In genomic region chr17:7403902-7404736, GRCh38 we compare ENCODE assay signal across 1 cellular context.
TF ChIP-seq lines count a peak whose summit lies in the region.

TSS of gene TMEM256 (minus strand) at chr17:7404097. CDS start at chr17:7404084, 13 bp downstream.

TF ChIP-seq in HEK293, 187 proteins besides CTCF, POLR2A, EP300 and RAD21 (continued from another document):
- TF ChIP-seq ZNF433 (tag by site-specific recombination; IDR thresholded peaks at IDR 0.05; ENCODE audit: low read depth) (no peak), WT1 (tag by site-specific recombination; IDR thresholded peaks at IDR 0.05) (no peak), YY2 (tag by site-specific recombination; IDR thresholded peaks at IDR 0.05) (peak; percentile 42; the same call in 1 of the 2 replicates), ZBTB44 (tag by site-specific recombination; IDR thresholded peaks at IDR 0.05) (no peak), PRDM2 (tag by site-specific recombination; IDR thresholded peaks at IDR 0.05; ENCODE audit: borderline replicate concordance) (no peak), PRDM10 (tag by site-specific recombination; IDR thresholded peaks at IDR 0.05) (peak; percentile 96), ZNF585B (tag by site-specific recombination; IDR thresholded peaks at IDR 0.05) (no peak), REPIN1 (tag by site-specific recombination; IDR thresholded peaks at IDR 0.05; ENCODE audit: low read depth) (no peak), PBX3 (CRISPR knock-in tag; IDR thresholded peaks at IDR 0.05) (no peak; the same call in 1 of the 2 replicates), ZFHX2 (tag by site-specific recombination; conservative IDR thresholded peaks at IDR 0.05) (no peak), ZBTB1 (tag by site-specific recombination; IDR thresholded peaks at IDR 0.05) (no peak), FEZF1 (tag by site-specific recombination; IDR thresholded peaks at IDR 0.05) (no peak), ZSCAN18 (tag by site-specific recombination; IDR thresholded peaks at IDR 0.05) (no peak), SALL2 (tag by site-specific recombination; IDR thresholded peaks at IDR 0.05; ENCODE audit: borderline replicate concordance) (no peak), ZNF121 (tag by site-specific recombination; IDR thresholded peaks at IDR 0.05) (no peak), ZNF549 (tag by site-specific recombination; IDR thresholded peaks at IDR 0.05) (no peak), ZNF830 (tag by site-specific recombination; IDR thresholded peaks at IDR 0.05; ENCODE audit: low read depth) (no peak), ZFP41 (tag by site-specific recombination; IDR thresholded peaks at IDR 0.05; ENCODE audit: borderline replicate concordance) (no peak), ZBTB21 (tag by site-specific recombination; IDR thresholded peaks at IDR 0.05) (no peak), ZNF626 (tag by site-specific recombination; IDR thresholded peaks at IDR 0.05) (no peak), ZNF223 (tag by site-specific recombination; IDR thresholded peaks at IDR 0.05) (no peak), ZNF692 (tag by site-specific recombination; IDR thresholded peaks at IDR 0.05) (no peak), KLF9 (tag by site-specific recombination; IDR thresholded peaks at IDR 0.05; ENCODE audit: low read depth) (peak; percentile 73), ZNF169 (tag by site-specific recombination; IDR thresholded peaks at IDR 0.05) (no peak), MYNN (tag by site-specific recombination; IDR thresholded peaks at IDR 0.05; ENCODE audit: borderline replicate concordance) (no peak), ZNF138 (tag by site-specific recombination; IDR thresholded peaks at IDR 0.05; ENCODE audit: borderline replicate concordance) (no peak), ZNF654 (tag by site-specific recombination; IDR thresholded peaks at IDR 0.05; ENCODE audit: low read depth) (no peak), KLF17 (tag by site-specific recombination; IDR thresholded peaks at IDR 0.05) (no peak), ZFP3 (tag by site-specific recombination; IDR thresholded peaks at IDR 0.05; ENCODE audit: low read depth) (no peak), KLF16 (tag by site-specific recombination; IDR thresholded peaks at IDR 0.05) (peak; percentile 56; the same call in 1 of the 2 replicates), ZNF514 (tag by site-specific recombination; IDR thresholded peaks at IDR 0.05) (no peak), MZF1 (tag by site-specific recombination; IDR thresholded peaks at IDR 0.05; ENCODE audit: borderline replicate concordance) (no peak)
